Comparison of ENCODE assay signal across 11 cellular contexts in the genomic region with DNA sequence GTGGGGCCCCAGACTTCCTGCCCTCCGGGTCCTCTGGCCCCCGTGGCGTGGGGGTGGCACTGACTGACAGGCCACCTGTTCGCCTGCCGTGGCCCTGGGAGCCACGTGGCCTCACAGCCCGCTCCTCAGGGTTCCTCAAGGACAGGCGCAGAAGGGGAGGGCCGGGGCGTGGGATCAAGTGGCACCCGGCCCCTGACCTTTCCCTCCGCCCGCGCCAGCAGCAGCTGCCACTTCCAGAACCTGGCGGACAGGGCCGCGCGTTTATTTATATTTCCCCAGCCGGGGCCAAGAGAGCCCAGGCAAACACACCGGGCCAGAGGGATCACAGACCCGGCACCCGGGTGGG.
DNase-seq lines count a peak whose midpoint lies in the region; ATAC-seq and TF ChIP-seq lines count a peak whose summit lies in the region.
"Had no signal": no experiment of that assay in that cellular context is flagged by ENCODE, and none has a peak within 500 bp of the region (broad histone marks: within the 10 kb centered on the region; RNA-seq: fewer than 3 reads in every experiment).

No MANE protein-coding gene starts in this region.

- H3K9ac ChIP-seq in skeletal muscle satellite cell (ENCODE audit: low read depth, low read length) = peak overlapping the region; percentile 91

- H3K27ac ChIP-seq in ascending aorta (peak overlapping the region; percentile 90 to 94), hepatocyte (no peak overlapping the region)

- no peak for TF ChIP-seq CTCF in ascending aorta (IDR thresholded peaks at IDR 0.05)
- no peak for TF ChIP-seq CTCF in hepatocyte (IDR thresholded peaks at IDR 0.05; ENCODE audit: poor library complexity)
- TF ChIP-seq CTCF in GM13977 (IDR thresholded peaks at IDR 0.05; ENCODE audit: extremely low read depth, insufficient read depth, missing control alignments) = no peak

- WGBS in hepatocyte (ENCODE audit: low lambda C conversion rate, missing lambda C conversion rate) = 83% methylated on average over 18 of the region's 22 CpGs

- H3K36me3 ChIP-seq in ascending aorta = peaks cover 26 to 30% of the 10 kb centered on the region in 2 donors
- no peaks in the 10 kb centered on the region for H3K36me3 ChIP-seq in hepatocyte (replicated peaks; ENCODE audit: insufficient read depth, low read depth)
- peaks cover 36% of the 10 kb centered on the region for H3K36me3 ChIP-seq in skeletal muscle satellite cell (ENCODE audit: insufficient read depth, low read length)

- ATAC-seq in GM18873 (IDR thresholded peaks at IDR 0.05; ENCODE audit: low FRiP score, unreplicated experiment) = no peak
- ATAC-seq: activated CD4-positive, alpha-beta T cell treated with anti-CD3 and anti-CD28 coated beads for 36 hours; stimulated activated naive CD8-positive, alpha-beta T cell treated with anti-CD3 and anti-CD28 coated beads, Interleukin-15, Interleukin-2, amounts not matched to agents 100 U/mL and 50 U/mL, for 24 hours had no signal

- peak overlapping the region; percentile 59 to 67 for H3K4me3 ChIP-seq in ascending aorta
- H3K4me3 ChIP-seq in hepatocyte = no peak overlapping the region
- H3K4me3 ChIP-seq in skeletal muscle satellite cell (ENCODE audit: low read length) = peak overlapping the region; percentile 96

- peaks cover 20% of the 10 kb centered on the region for H4K20me1 ChIP-seq in hepatocyte (ENCODE audit: insufficient read depth, poor library complexity, severe bottlenecking)

- no peaks in the 10 kb centered on the region for H3K9me2 ChIP-seq in hepatocyte (replicated peaks; ENCODE audit: insufficient read depth)

- H2AFZ ChIP-seq in hepatocyte = no peak overlapping the region

- H3K79me2 ChIP-seq in hepatocyte = peaks cover 30% of the 10 kb centered on the region

- intact Hi-C loops in ascending aorta (cut with DNase I) = no loop called here

- H3K9me3 ChIP-seq in ascending aorta (no peaks in the 10 kb centered on the region), hepatocyte (ENCODE audit: low read depth) (no peaks in the 10 kb centered on the region), skeletal muscle satellite cell (replicated peaks; ENCODE audit: low read length) (no peaks in the 10 kb centered on the region)

- H3K27me3 ChIP-seq in ascending aorta = no peaks in the 10 kb centered on the region
- no peaks in the 10 kb centered on the region for H3K27me3 ChIP-seq in hepatocyte
- H3K27me3 ChIP-seq in skeletal muscle satellite cell (ENCODE audit: control insufficient read depth, insufficient read depth, low read length) = no peaks in the 10 kb centered on the region

- DNase-seq in DMS53 treated with DMSO at 0.1 percent for 48 hours (lab: John Stamatoyannopoulos, UW; ENCODE audit: unreplicated experiment) (peak; percentile 34), ascending aorta (ENCODE audit: low spot score in 2 of 2) (no peak), hepatocyte (ENCODE audit: low spot score) (no peak), ecto neural progenitor cell (ENCODE audit: low spot score) (no peak), GM13977 (ENCODE audit: low spot score) (no peak), HPDE6-E6E7 (ENCODE audit: extremely low spot score) (no peak)
- DNase-seq: activated CD4-positive, alpha-beta T cell treated with anti-CD3 and anti-CD28 coated beads for 36 hours; head of caudate nucleus; stimulated activated naive CD8-positive, alpha-beta T cell treated with anti-CD3 and anti-CD28 coated beads, Interleukin-15, Interleukin-2, amounts not matched to agents 100 U/mL and 50 U/mL, for 24 hours had no signal

- in situ Hi-C loops in GM13977 (cut with MboI; ENCODE audit: low pct_unique_long_range_greater_than_20kb, low sequenced_read_pairs, unreplicated experiment) = no loop called here

- H3K4me1 ChIP-seq in ascending aorta (peaks cover 24 to 52% of the 10 kb centered on the region in 2 donors), hepatocyte (ENCODE audit: insufficient read depth) (peaks cover 36% of the 10 kb centered on the region), skeletal muscle satellite cell (ENCODE audit: control insufficient read depth, insufficient read depth, low read length) (peaks cover 70% of the 10 kb centered on the region)

- H3K4me2 ChIP-seq in hepatocyte (peak overlapping the region; percentile 100), skeletal muscle satellite cell (ENCODE audit: low read length) (peak overlapping the region; percentile 99)
